ENCODE assay signal across 8 cellular contexts in the genomic region with DNA sequence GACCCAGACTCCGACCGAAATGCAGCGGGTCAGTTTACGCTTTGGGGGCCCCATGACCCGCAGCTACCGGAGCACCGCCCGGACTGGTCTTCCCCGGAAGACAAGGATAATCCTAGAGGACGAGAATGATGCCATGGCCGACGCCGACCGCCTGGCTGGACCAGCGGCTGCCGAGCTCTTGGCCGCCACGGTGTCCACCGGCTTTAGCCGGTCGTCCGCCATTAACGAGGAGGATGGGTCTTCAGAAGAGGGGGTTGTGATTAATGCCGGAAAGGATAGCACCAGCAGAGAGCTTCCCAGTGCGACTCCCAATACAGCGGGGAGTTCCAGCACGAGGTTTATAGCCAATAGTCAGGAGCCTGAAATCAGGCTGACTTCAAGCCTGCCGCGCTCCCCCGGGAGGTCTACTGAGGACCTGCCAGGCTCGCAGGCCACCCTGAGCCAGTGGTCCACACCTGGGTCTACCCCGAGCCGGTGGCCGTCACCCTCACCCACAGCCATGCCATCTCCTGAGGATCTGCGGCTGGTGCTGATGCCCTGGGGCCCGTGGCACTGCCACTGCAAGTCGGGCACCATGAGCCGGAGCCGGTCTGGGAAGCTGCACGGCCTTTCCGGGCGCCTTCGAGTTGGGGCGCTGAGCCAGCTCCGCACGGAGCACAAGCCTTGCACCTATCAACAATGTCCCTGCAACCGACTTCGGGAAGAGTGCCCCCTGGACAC. TPM values are rescaled to one million over a fixed set of nuclear protein-coding genes. Genes with fewer than 3 reads are reported as not detected.
A peak's percentile ranks its signal among the peaks of the same experiment; 100 is the strongest.
DNase-seq lines count a peak whose midpoint lies in the region; ATAC-seq, FAIRE-seq and TF ChIP-seq lines count a peak whose summit lies in the region.

No MANE protein-coding gene starts in this region.

- peak; percentile 65 for TF ChIP-seq POLR2A in endothelial cell of umbilical vein (IDR thresholded peaks at IDR 0.05; ENCODE audit: low read depth, low read length)
- TF ChIP-seq POLR2A in stomach (IDR thresholded peaks at IDR 0.05), result no peak

- POLR2A ChIA-PET in endothelial cell of umbilical vein (lab: Charles Lee), result interaction anchor here (1.3 kb wide), 1 partner anchor 10 kb away, joined by 3 read pairs; no protein-coding TSS in a partner anchor

- TF ChIP-seq EP300 in stomach (IDR thresholded peaks at IDR 0.05), result no peak

- peak overlapping the region; percentile 66 to 76 (median 73) for H3K4me3 ChIP-seq in endothelial cell of umbilical vein (replicated peaks in 1 of 3; ENCODE audit: insufficient read depth in 1 of 3, low read depth in 1 of 3, low read length in 3 of 3)
- peak overlapping the region; percentile 69 to 83 for H3K4me3 ChIP-seq in mesenchymal stem cell (ENCODE audit: insufficient read depth in 1 of 2, low read depth in 1 of 2, low read length in 2 of 2)
- H3K4me3 ChIP-seq in stomach, result peak overlapping the region; percentile 69 to 91 (median 80)

- H2AFZ ChIP-seq in endothelial cell of umbilical vein (ENCODE audit: low read depth, low read length), result peak overlapping the region; percentile 90
- H2AFZ ChIP-seq in mesenchymal stem cell (ENCODE audit: low read depth, low read length), result peak overlapping the region; percentile 84

- H2AK5ac ChIP-seq in mesenchymal stem cell (ENCODE audit: low read length, severe bottlenecking), result no peak overlapping the region

- peak overlapping the region; percentile 15 for H2BK15ac ChIP-seq in mesenchymal stem cell (ENCODE audit: low read depth, poor library complexity, severe bottlenecking)

- peak overlapping the region; percentile 84 for H4K91ac ChIP-seq in mesenchymal stem cell (ENCODE audit: low read length)

- FAIRE-seq in endothelial cell of umbilical vein (lab: Jason Lieb, UNC), result peak; percentile 80

- H3K4me1 ChIP-seq in endothelial cell of umbilical vein (ENCODE audit: control insufficient read depth, extremely low read depth, insufficient read depth, low read length) (peaks cover 8% of the 10 kb centered on the region), mesenchymal stem cell (ENCODE audit: control insufficient read depth, insufficient read depth, low read depth, low read length) (peaks cover 8% of the 10 kb centered on the region), stomach (peaks cover 6 to 37% (median 27%) of the 10 kb centered on the region in 4 donors)

- H3K9me1 ChIP-seq in endothelial cell of umbilical vein (replicated peaks; ENCODE audit: control insufficient read depth, extremely low read depth, insufficient read depth, low read length), result no peaks in the 10 kb centered on the region

- CTCF ChIA-PET in endothelial cell of umbilical vein (lab: Charles Lee), result interaction anchor here (0.7 to 3.0 kb wide), 20 partner anchors 8 to 108 kb away, joined by 3 to 29 read pairs (median 4); partner anchors contain the start of genes BNIPL, CDC42SE1, CERS2 and GABPB2

- H3K27ac ChIP-seq in endothelial cell of umbilical vein (ENCODE audit: insufficient read depth, low read depth, low read length) (peak overlapping the region; percentile 26), mesenchymal stem cell (ENCODE audit: low read length, poor library complexity, severe bottlenecking) (peak overlapping the region; percentile 84), stomach (peak overlapping the region; percentile 55 to 92 (median 92))

- peak overlapping the region; percentile 88 to 91 for H3K4ac ChIP-seq in mesenchymal stem cell (ENCODE audit: low read depth in 1 of 2, low read length in 2 of 2)

- WGBS in mesenchymal stem cell, result 3% methylated on average over 48 of the region's 48 CpGs
- WGBS in stomach, 5 donors, result 0% methylated on average over 13 to 48 of the region's 48 CpGs

- H3K27me3 ChIP-seq in endothelial cell of umbilical vein (ENCODE audit: control insufficient read depth in 2 of 2, insufficient read depth in 2 of 2, low read length in 2 of 2), result no peaks in the 10 kb centered on the region
- no peaks in the 10 kb centered on the region for H3K27me3 ChIP-seq in mesenchymal stem cell (ENCODE audit: control insufficient read depth in 1 of 2, insufficient read depth in 1 of 2, low read length in 2 of 2)
- H3K27me3 ChIP-seq in stomach, result no peaks in the 10 kb centered on the region

- peaks cover 2% of the 10 kb centered on the region for H3K79me1 ChIP-seq in mesenchymal stem cell (replicated peaks; ENCODE audit: low read length, poor library complexity, severe bottlenecking)

- DNase-seq in A172 (ENCODE audit: low spot score), result peak; percentile 78
- peak; percentile 84 for DNase-seq in NCI-H69 (lab: John Stamatoyannopoulos, UW)
- DNase-seq in activated CD8-positive, alpha-beta memory T cell treated with anti-CD3 and anti-CD28 coated beads for 24 hours, result peak; percentile 86
- DNase-seq in endothelial cell of umbilical vein (ENCODE audit: low read depth, low spot score), result peak; percentile 84
- DNase-seq in mesenchymal stem cell, result peak; percentile 77
- DNase-seq in stomach, result peak; percentile 77

- peak overlapping the region; percentile 12 for H2BK120ac ChIP-seq in mesenchymal stem cell (ENCODE audit: low read depth, low read length)

- peak overlapping the region; percentile 66 for H4K8ac ChIP-seq in mesenchymal stem cell (ENCODE audit: low read length)

- no peaks in the 10 kb centered on the region for H4K20me1 ChIP-seq in endothelial cell of umbilical vein (replicated peaks; ENCODE audit: control insufficient read depth, extremely low read depth, insufficient read depth, low read length)

- ATAC-seq in GM18498 (IDR thresholded peaks at IDR 0.05; ENCODE audit: unreplicated experiment) (peak; percentile 65), HG03280 (IDR thresholded peaks at IDR 0.05; ENCODE audit: unreplicated experiment) (peak; percentile 50)

- intact Hi-C loops in endothelial cell of umbilical vein (cut with micrococcal nuclease) (loop anchor here (1.0 kb wide), 4 partner anchors 11 to 69 kb away; partner anchors contain the start of genes CDC42SE1 and PRUNE1), stomach (cut with DNase I; ENCODE audit: low total_unique reads) (no loop called here)

- peak overlapping the region; percentile 34 for H2BK5ac ChIP-seq in mesenchymal stem cell (ENCODE audit: low read depth, low read length, poor library complexity, severe bottlenecking)

- no peaks in the 10 kb centered on the region for H3K79me2 ChIP-seq in endothelial cell of umbilical vein (ENCODE audit: control insufficient read depth, insufficient read depth, low read length)

- peak overlapping the region; percentile 59 for H3K9ac ChIP-seq in endothelial cell of umbilical vein (replicated peaks; ENCODE audit: extremely low read depth, insufficient read depth, low read length)
- H3K9ac ChIP-seq in mesenchymal stem cell (ENCODE audit: low read length), result peak overlapping the region; percentile 88

- H3K36me3 ChIP-seq in endothelial cell of umbilical vein (ENCODE audit: control insufficient read depth in 2 of 2, extremely low read depth in 1 of 2, insufficient read depth in 2 of 2, low read length in 2 of 2), result peaks cover 10 to 12% of the 10 kb centered on the region in 2 experiments
- peaks cover 9 to 33% of the 10 kb centered on the region in 2 experiments for H3K36me3 ChIP-seq in mesenchymal stem cell (ENCODE audit: control insufficient read depth in 1 of 2, insufficient read depth in 2 of 2, low read depth in 1 of 2, low read length in 2 of 2)
- H3K36me3 ChIP-seq in stomach, result peaks cover 10 to 26% (median 18%) of the 10 kb centered on the region in 4 donors

- dilution Hi-C loops in endothelial cell of umbilical vein (cut with MboI; ENCODE audit: extremely low pct_ligation_motif_present, low sequenced_read_pairs), result no loop called here

- peak overlapping the region; percentile 85 to 100 for H3K18ac ChIP-seq in mesenchymal stem cell (ENCODE audit: low read depth in 1 of 2, low read length in 2 of 2)

- peak overlapping the region in 1 of 2 experiments; percentile 93 for H3K14ac ChIP-seq in mesenchymal stem cell (ENCODE audit: low read length in 2 of 2)

- H3K4me2 ChIP-seq in endothelial cell of umbilical vein (ENCODE audit: insufficient read depth, low read length) (peak overlapping the region; percentile 74), mesenchymal stem cell (ENCODE audit: low read length, poor library complexity, severe bottlenecking) (peak overlapping the region; percentile 90)

- peak overlapping the region in 1 of 2 experiments; percentile 91 for H3K23ac ChIP-seq in mesenchymal stem cell (ENCODE audit: low read length in 2 of 2)

- H3K9me3 ChIP-seq in endothelial cell of umbilical vein (replicated peaks; ENCODE audit: control insufficient read depth, insufficient read depth, low read length) (no peaks in the 10 kb centered on the region), mesenchymal stem cell (ENCODE audit: control insufficient read depth, low read length) (no peaks in the 10 kb centered on the region), stomach (no peaks in the 10 kb centered on the region)

- TF ChIP-seq CTCF in endothelial cell of umbilical vein (IDR thresholded peaks at IDR 0.05; ENCODE audit: extremely low read depth in 1 of 2, insufficient read depth in 1 of 2, low read depth in 1 of 2, low read length in 2 of 2) (peak; percentile 40 to 74), stomach (IDR thresholded peaks at IDR 0.05) (peak in 2 of 7 experiments; percentile 38 to 51)

- TSS peak; percentile 67 for BruUV-seq in endothelial cell of umbilical vein (replicated peaks; lab: Mats Ljungman, UMichigan)

- H2BK12ac ChIP-seq in mesenchymal stem cell (ENCODE audit: low read length in 2 of 2), result peak overlapping the region in 1 of 2 experiments; percentile 66

RNA-seq across cellular contexts. Expression of gene C1orf56, which starts 0.5 kb away (rescaled TPM):
- total RNA-seq in A172 (2014; rRNA removed; shearing (Covaris generic)), result 3.7 and 6.9 TPM in 2 replicates
- 3.2 and 3.5 TPM in 2 replicates for total RNA-seq in endothelial cell of umbilical vein
- polyA plus RNA-seq in endothelial cell of umbilical vein, result 3.0 and 3.6 TPM in 2 replicates
- polyA plus RNA-seq in endothelial cell of umbilical vein (2011; cell fraction: cytosol; rRNA removed), result 1.8 and 2.0 TPM in 2 replicates
- 1.1 and 1.3 TPM in 2 replicates for polyA plus RNA-seq in endothelial cell of umbilical vein (2011; cell fraction: nucleus; rRNA removed)
- 2.4 and 2.6 TPM in 2 replicates for polyA plus RNA-seq in endothelial cell of umbilical vein (2012)
- polyA minus RNA-seq in endothelial cell of umbilical vein, result 0.62 and 1.3 TPM in 2 replicates
- 3.8 TPM for polyA minus RNA-seq in endothelial cell of umbilical vein (2011; cell fraction: cytosol; rRNA and poly(A)+ RNA removed)
- polyA minus RNA-seq in endothelial cell of umbilical vein (2011; cell fraction: nucleus; rRNA and poly(A)+ RNA removed), result 0.82 and 0.91 TPM in 2 replicates
- 3.3 TPM for polyA plus RNA-seq in mesenchymal stem cell (2013, experiment 1 of 2)
- 3.3 TPM for polyA plus RNA-seq in mesenchymal stem cell (2013, experiment 2 of 2)
- 1 to 10 TPM in 4 of 5 donors, under 1 TPM in 1; 0.73 to 6.4 (median 3.5) TPM for total RNA-seq in stomach
- 1 to 10 TPM; 2.4 to 6.0 (median 2.5) TPM for polyA plus RNA-seq in stomach

RNA-seq across cellular contexts. Expression of gene CDC42SE1, which starts 11.3 kb away (rescaled TPM):
- 149 and 150 TPM in 2 replicates for total RNA-seq in A172 (2014; rRNA removed; shearing (Covaris generic))
- total RNA-seq in endothelial cell of umbilical vein, result 85.9 and 92.7 TPM in 2 replicates
- 58.4 and 59.6 TPM in 2 replicates for polyA plus RNA-seq in endothelial cell of umbilical vein
- polyA plus RNA-seq in endothelial cell of umbilical vein (2011; cell fraction: cytosol; rRNA removed), result 61.8 and 67.0 TPM in 2 replicates
- polyA plus RNA-seq in endothelial cell of umbilical vein (2011; cell fraction: nucleus; rRNA removed), result 162 and 188 TPM in 2 replicates
- 53.4 and 61.2 TPM in 2 replicates for polyA plus RNA-seq in endothelial cell of umbilical vein (2012)
- polyA minus RNA-seq in endothelial cell of umbilical vein, result 95.1 and 99.4 TPM in 2 replicates
- polyA minus RNA-seq in endothelial cell of umbilical vein (2011; cell fraction: cytosol; rRNA and poly(A)+ RNA removed), result 40.6 TPM
- 33.7 and 43.0 TPM in 2 replicates for polyA minus RNA-seq in endothelial cell of umbilical vein (2011; cell fraction: nucleus; rRNA and poly(A)+ RNA removed)
- 60.1 TPM for polyA plus RNA-seq in mesenchymal stem cell (2013, experiment 1 of 2)
- 59.9 TPM for polyA plus RNA-seq in mesenchymal stem cell (2013, experiment 2 of 2)
- total RNA-seq in stomach, result 10 to 100 TPM; 28.1 to 90.3 (median 52.5) TPM
- polyA plus RNA-seq in stomach, result 10 to 100 TPM; 41.6 to 49.2 (median 47.1) TPM

RNA-seq across cellular contexts. Expression of gene BNIPL, which starts 11.7 kb away (rescaled TPM):
- 0.38 and 0.86 TPM in 2 replicates for total RNA-seq in A172 (2014; rRNA removed; shearing (Covaris generic))
- total RNA-seq in endothelial cell of umbilical vein (0.42 and 0.67 TPM in 2 replicates), stomach (1 to 10 TPM in 1 of 5 donors, not detected in 4; 1.3 TPM)
- polyA plus RNA-seq in endothelial cell of umbilical vein (0.26 and 0.41 TPM in 2 replicates), stomach (10 to 100 TPM in 1 of 3 donors, under 1 TPM in 1, not detected in 1; 0.25 to 35.1 TPM)
- polyA plus RNA-seq in endothelial cell of umbilical vein (2011; cell fraction: cytosol; rRNA removed), result 0.23 and 0.27 TPM in 2 replicates
- 1.3 and 1.8 TPM in 2 replicates for polyA plus RNA-seq in endothelial cell of umbilical vein (2011; cell fraction: nucleus; rRNA removed)
- polyA plus RNA-seq in endothelial cell of umbilical vein (2012), result 0.05 and 0.60 TPM in 2 replicates
- polyA minus RNA-seq in endothelial cell of umbilical vein, result 0.51 TPM in 1 of 2 replicates, not detected in the other
- not detected for polyA minus RNA-seq in endothelial cell of umbilical vein (2011; cell fraction: cytosol; rRNA and poly(A)+ RNA removed)
- 0.53 and 0.96 TPM in 2 replicates for polyA minus RNA-seq in endothelial cell of umbilical vein (2011; cell fraction: nucleus; rRNA and poly(A)+ RNA removed)
- polyA plus RNA-seq in mesenchymal stem cell (2013, experiment 1 of 2), result 0.12 TPM
- 0.12 TPM for polyA plus RNA-seq in mesenchymal stem cell (2013, experiment 2 of 2)

RNA-seq across cellular contexts. Expression of gene MLLT11, which starts 12.1 kb away (rescaled TPM):
- total RNA-seq in A172 (2014; rRNA removed; shearing (Covaris generic)), result 99.2 and 101 TPM in 2 replicates
- 26.5 and 38.1 TPM in 2 replicates for total RNA-seq in endothelial cell of umbilical vein
- 24.4 and 25.2 TPM in 2 replicates for polyA plus RNA-seq in endothelial cell of umbilical vein
- polyA plus RNA-seq in endothelial cell of umbilical vein (2011; cell fraction: cytosol; rRNA removed), result 33.1 and 34.9 TPM in 2 replicates
- 11.6 and 14.1 TPM in 2 replicates for polyA plus RNA-seq in endothelial cell of umbilical vein (2011; cell fraction: nucleus; rRNA removed)
- 44.4 and 59.5 TPM in 2 replicates for polyA plus RNA-seq in endothelial cell of umbilical vein (2012)
- polyA minus RNA-seq in endothelial cell of umbilical vein, result 22.4 and 24.3 TPM in 2 replicates
- 0.20 TPM for polyA minus RNA-seq in endothelial cell of umbilical vein (2011; cell fraction: cytosol; rRNA and poly(A)+ RNA removed)
- polyA minus RNA-seq in endothelial cell of umbilical vein (2011; cell fraction: nucleus; rRNA and poly(A)+ RNA removed), result 4.5 and 7.2 TPM in 2 replicates
- polyA plus RNA-seq in mesenchymal stem cell (2013, experiment 1 of 2), result 46.8 TPM
- polyA plus RNA-seq in mesenchymal stem cell (2013, experiment 2 of 2), result 46.4 TPM
- 10 to 100 TPM in 1 of 5 donors, 1 to 10 TPM in 1, under 1 TPM in 1, not detected in 2; 0.72 to 14.0 (median 3.1) TPM for total RNA-seq in stomach
- 1 to 10 TPM; 1.1 to 2.4 (median 1.4) TPM for polyA plus RNA-seq in stomach

RNA-seq across cellular contexts. Expression of gene GABPB2, which starts 22.5 kb away (rescaled TPM):
- total RNA-seq in A172 (2014; rRNA removed; shearing (Covaris generic)), result 2.9 and 4.7 TPM in 2 replicates
- total RNA-seq in endothelial cell of umbilical vein (4.3 and 5.0 TPM in 2 replicates), stomach (10 to 100 TPM in 2 of 5 donors, 1 to 10 TPM in 3; 5.2 to 52.2 (median 8.8) TPM)
- polyA plus RNA-seq in endothelial cell of umbilical vein (2.6 and 3.6 TPM in 2 replicates), stomach (1 to 10 TPM; 3.9 to 5.4 (median 4.3) TPM)
- polyA plus RNA-seq in endothelial cell of umbilical vein (2011; cell fraction: cytosol; rRNA removed), result 5.9 TPM in 2 replicates
- 8.9 and 10.2 TPM in 2 replicates for polyA plus RNA-seq in endothelial cell of umbilical vein (2011; cell fraction: nucleus; rRNA removed)
- 1.3 and 2.9 TPM in 2 replicates for polyA plus RNA-seq in endothelial cell of umbilical vein (2012)
- polyA minus RNA-seq in endothelial cell of umbilical vein, result 7.6 and 11.4 TPM in 2 replicates
- 14.1 TPM for polyA minus RNA-seq in endothelial cell of umbilical vein (2011; cell fraction: cytosol; rRNA and poly(A)+ RNA removed)
- 3.2 and 7.6 TPM in 2 replicates for polyA minus RNA-seq in endothelial cell of umbilical vein (2011; cell fraction: nucleus; rRNA and poly(A)+ RNA removed)
- polyA plus RNA-seq in mesenchymal stem cell (2013, experiment 1 of 2), result 5.4 TPM
- polyA plus RNA-seq in mesenchymal stem cell (2013, experiment 2 of 2), result 4.4 TPM

Comparison
In these comparisons a context has a peak if more than half of its experiments do, and no peak if none do; other contexts are left out.
1. Peak in every context shown above with its lines: DNase-seq, ATAC-seq, H3K4me3 ChIP-seq and H3K27ac ChIP-seq.
2. H3K27ac ChIP-seq: peak in every context shown above with its lines; median percentile 92 in stomach; 84 in mesenchymal stem cell; 26 in endothelial cell of umbilical vein.